In genomic region chr4:8332038-8332857, GRCh38 we compare ENCODE assay signal across 10 cellular contexts.
"Had no signal": no experiment of that assay in that cellular context is flagged by ENCODE, and none has a peak within 500 bp of the region (broad histone marks: within the 10 kb centered on the region; RNA-seq: fewer than 3 reads in every experiment).

No MANE protein-coding gene starts in this region.

- H3K4me1 ChIP-seq: colonic mucosa, right lobe of liver had no signal

- H3K27me3 ChIP-seq: adrenal gland, cardiac muscle cell, colonic mucosa, esophagus muscularis mucosa, right lobe of liver had no signal

- H3K27ac ChIP-seq: cardiac muscle cell, colonic mucosa, right lobe of liver had no signal

- ATAC-seq: activated CD4-positive, CD25-positive, alpha-beta regulatory T cell treated with anti-CD3 and anti-CD28 coated beads, Interleukin-2, amount 50 U/mL, for 24 hours; right lobe of liver had no signal

- DNase-seq: activated CD4-positive, alpha-beta T cell treated with anti-CD3 and anti-CD28 coated beads, Interleukin-2, amount 50 U/mL, for 4 hours; adrenal gland; colonic mucosa; hippocampal formation; stimulated activated CD4-positive, alpha-beta T cell treated with anti-CD3 and anti-CD28 coated beads, Interleukin-1b, Interleukin-23, amount 100 ng/mL, for 48 hours; SW 1271 had no signal

- H3K36me3 ChIP-seq: adrenal gland, cardiac muscle cell, colonic mucosa, esophagus muscularis mucosa, right lobe of liver had no signal

- H3K9me3 ChIP-seq: adrenal gland, colonic mucosa, right lobe of liver had no signal

- H3K4me3 ChIP-seq: adrenal gland, cardiac muscle cell, colonic mucosa, esophagus muscularis mucosa, right lobe of liver had no signal
